ENCODE assay signal across 17 cellular contexts in the genomic region with DNA sequence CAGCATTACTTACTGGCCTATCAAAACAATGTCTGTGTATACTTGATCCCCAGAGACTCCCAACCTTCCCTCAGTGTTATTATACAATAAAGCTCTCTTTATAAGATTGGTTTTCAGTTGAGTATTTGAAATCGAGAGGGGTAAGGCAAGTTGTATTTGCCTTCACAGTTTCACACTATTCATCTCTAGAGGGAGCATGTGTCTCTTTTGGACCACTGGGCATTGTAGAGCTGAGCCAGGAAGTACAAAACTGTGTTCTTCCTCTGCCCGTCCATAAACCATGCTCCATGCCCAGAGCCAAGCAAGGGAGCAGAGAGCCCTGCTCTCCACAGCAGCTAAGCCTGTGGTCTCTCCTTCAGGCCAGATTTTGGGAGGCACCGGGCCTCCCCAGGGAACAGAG.
A peak's percentile ranks its signal among the peaks of the same experiment; 100 is the strongest.
DNase-seq lines count a peak whose midpoint lies in the region; ATAC-seq and TF ChIP-seq lines count a peak whose summit lies in the region.
"Had no signal": no experiment of that assay in that cellular context is flagged by ENCODE, and none has a peak within 500 bp of the region (broad histone marks: within the 10 kb centered on the region; RNA-seq: fewer than 3 reads in every experiment).

No MANE protein-coding gene starts in this region.

- 80% methylated on average over 1 of the region's 3 CpGs for WGBS in right lobe of liver (ENCODE audit: insufficient coverage, low coverage, low lambda C conversion rate, missing lambda C conversion rate)

- intact Hi-C loops in right lobe of liver (cut with DNase I) = no loop called here
- intact Hi-C loops in CD14-positive monocyte (cut with micrococcal nuclease) = no loop called here

- peaks cover 0 to 1% (median 0%) of the 10 kb centered on the region in 3 donors for H3K27me3 Mint-ChIP-seq in CD14-positive monocyte (ENCODE audit: low read depth in 3 of 3)
- H3K27me3 Mint-ChIP-seq: activated CD8-positive, alpha-beta T cell treated with anti-CD3 and anti-CD28 coated beads for 36 hours had no signal

- H3K27me3 ChIP-seq in cardiac muscle cell (no peaks in the 10 kb centered on the region), right atrium auricular region (no peaks in the 10 kb centered on the region), WERI-Rb-1 (ENCODE audit: insufficient read depth, low read depth, severe bottlenecking) (no peaks in the 10 kb centered on the region), right lobe of liver (no peaks in the 10 kb centered on the region)
- H3K27me3 ChIP-seq: gastroesophageal sphincter had no signal

- no peaks in the 10 kb centered on the region for H3K36me3 Mint-ChIP-seq in CD14-positive monocyte

- H3K4me1 ChIP-seq in cardiac muscle cell (ENCODE audit: low read depth) (no peaks in the 10 kb centered on the region), right atrium auricular region (no peaks in the 10 kb centered on the region), right lobe of liver (peaks cover 0 to 24% (median 4%) of the 10 kb centered on the region in 4 donors)
- H3K4me1 ChIP-seq: Caco-2, gastroesophageal sphincter had no signal

- no peak for TF ChIP-seq POLR2A in right lobe of liver (IDR thresholded peaks at IDR 0.05)

- DNase-seq in cardiac muscle cell (ENCODE audit: low read depth in 1 of 2, low spot score in 1 of 2) (no peak), right atrium auricular region (ENCODE audit: low spot score) (no peak), WERI-Rb-1 (no peak), right lobe of liver (no peak), CD14-positive monocyte (ENCODE audit: low spot score) (no peak)
- no peak for DNase-seq in stimulated activated CD4-positive, alpha-beta T cell treated with anti-CD3 and anti-CD28 coated beads, Interleukin-4, amount 100 ng/mL, for 4 hours
- DNase-seq: activated CD8-positive, alpha-beta T cell treated with anti-CD3 and anti-CD28 coated beads for 36 hours; Caco-2; NCI-H187 treated with DMSO at 0.1 percent for 48 hours; NCI-H524 treated with DMSO at 0.1 percent for 48 hours; SW 1271; trophoblast cell had no signal

- ATAC-seq in right lobe of liver (peak; percentile 19 to 46 (median 36)), GM18907 (IDR thresholded peaks at IDR 0.05; ENCODE audit: unreplicated experiment) (no peak), GM19397 (IDR thresholded peaks at IDR 0.05; ENCODE audit: unreplicated experiment) (no peak)
- ATAC-seq: activated CD8-positive, alpha-beta T cell treated with anti-CD3 and anti-CD28 coated beads for 36 hours; gastroesophageal sphincter; GM23338 had no signal

- H3K27ac Mint-ChIP-seq in CD14-positive monocyte = no peak overlapping the region
- H3K27ac Mint-ChIP-seq: activated CD8-positive, alpha-beta T cell treated with anti-CD3 and anti-CD28 coated beads for 36 hours; GM23338 had no signal

- H3K4me3 ChIP-seq in cardiac muscle cell = no peak overlapping the region
- no peak overlapping the region for H3K4me3 ChIP-seq in right atrium auricular region
- H3K4me3 ChIP-seq in WERI-Rb-1 (ENCODE audit: low read depth, low read length) = no peak overlapping the region
- H3K4me3 ChIP-seq in right lobe of liver = no peak overlapping the region
- H3K4me3 ChIP-seq: coronary artery, gastroesophageal sphincter, GM23338 had no signal

- H3K27ac ChIP-seq in cardiac muscle cell (no peak overlapping the region), right atrium auricular region (no peak overlapping the region), WERI-Rb-1 (no peak overlapping the region), right lobe of liver (no peak overlapping the region)
- H3K27ac ChIP-seq: coronary artery, gastroesophageal sphincter had no signal

- H3K4me3 Mint-ChIP-seq in CD14-positive monocyte = no peak overlapping the region
- H3K4me3 Mint-ChIP-seq: activated CD8-positive, alpha-beta T cell treated with anti-CD3 and anti-CD28 coated beads for 36 hours; GM23338 had no signal

- TF ChIP-seq CTCF in cardiac muscle cell (IDR thresholded peaks at IDR 0.05; ENCODE audit: low read depth, low read length) = peak; percentile 5
- TF ChIP-seq CTCF in right atrium auricular region (IDR thresholded peaks at IDR 0.05) = no peak
- TF ChIP-seq CTCF in WERI-Rb-1 (IDR thresholded peaks at IDR 0.05; ENCODE audit: low read depth, low read length) = peak; percentile 11; the same call in 1 of the 2 replicates
- TF ChIP-seq CTCF in right lobe of liver (IDR thresholded peaks at IDR 0.05) = peak in 2 of 4 donors; percentile 14 to 24
- TF ChIP-seq CTCF in CD14-positive monocyte (IDR thresholded peaks at IDR 0.05) = no peak

- H3K9me3 ChIP-seq in cardiac muscle cell (ENCODE audit: low read depth) (no peaks in the 10 kb centered on the region), right atrium auricular region (peaks cover 0 to 12% of the 10 kb centered on the region in 2 donors), WERI-Rb-1 (ENCODE audit: severe bottlenecking) (peaks cover 15% of the 10 kb centered on the region), right lobe of liver (no peaks in the 10 kb centered on the region)
- H3K9me3 ChIP-seq: Caco-2 had no signal

- no peaks in the 10 kb centered on the region for H3K36me3 ChIP-seq in cardiac muscle cell
- H3K36me3 ChIP-seq in right atrium auricular region = no peaks in the 10 kb centered on the region
- H3K36me3 ChIP-seq in WERI-Rb-1 = no peaks in the 10 kb centered on the region
- H3K36me3 ChIP-seq in right lobe of liver = no peaks in the 10 kb centered on the region
- H3K36me3 ChIP-seq: gastroesophageal sphincter had no signal

- no peaks in the 10 kb centered on the region for H3K4me1 Mint-ChIP-seq in CD14-positive monocyte
- H3K4me1 Mint-ChIP-seq: GM23338 had no signal

- peaks cover 5 to 18% (median 9%) of the 10 kb centered on the region in 7 donors for H3K9me3 Mint-ChIP-seq in CD14-positive monocyte
- H3K9me3 Mint-ChIP-seq: activated CD8-positive, alpha-beta T cell treated with anti-CD3 and anti-CD28 coated beads for 36 hours had no signal

Comparison
In these comparisons a context has a peak if more than half of its experiments do, and no peak if none do; other contexts are left out.
1. CTCF ChIP-seq: peak in cardiac muscle cell (single experiment) and WERI-Rb-1 (single experiment); none in right atrium auricular region (0 of 2) and CD14-positive monocyte (single experiment).
2. ATAC-seq: peak in right lobe of liver (4 of 4); none in GM18907 (single experiment) and GM19397 (single experiment).